ENCODE assay signal across 6 cellular contexts in the genomic region with DNA sequence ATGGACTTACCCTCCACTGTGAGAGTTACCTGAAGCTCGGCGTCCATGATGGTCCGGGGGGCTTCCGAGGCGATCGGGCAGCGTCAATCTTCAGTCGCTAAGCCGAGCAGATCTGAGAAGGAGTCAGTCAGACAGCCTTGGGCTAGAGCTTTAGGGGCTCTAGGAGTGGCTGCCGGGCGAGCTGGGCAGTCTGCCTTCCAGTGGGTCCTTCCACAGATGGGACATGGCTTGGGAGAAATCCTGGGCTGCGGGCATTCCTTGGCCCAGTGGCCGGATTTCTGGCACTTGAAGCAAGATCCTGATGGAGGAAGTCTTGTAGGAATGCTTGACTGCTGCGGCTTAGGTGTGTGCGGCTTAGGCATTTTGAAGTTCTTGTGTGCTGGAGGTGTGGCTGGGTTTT. TPM values are rescaled to one million over a fixed set of nuclear protein-coding genes. Genes with fewer than 3 reads are reported as not detected.
"Had no signal": no experiment of that assay in that cellular context is flagged by ENCODE, and none has a peak within 500 bp of the region (broad histone marks: within the 10 kb centered on the region; RNA-seq: fewer than 3 reads in every experiment).

No MANE protein-coding gene starts in this region.

RNA-seq across cellular contexts. Expression of a gene that starts 5.7 kb away (rescaled TPM):
- total RNA-seq: PC-3, Peyer's patch, Right ventricle myocardium inferior, SJCRH30 had no signal

RNA-seq across cellular contexts. Expression of a gene that starts 14.9 kb away (rescaled TPM):
- total RNA-seq: M059J, PC-3, Peyer's patch, SJCRH30, SK-MEL-5 had no signal
